ENCODE assay signal across 8 cellular contexts in genomic region chr1:74733616-74734484, GRCh38. TPM values are rescaled to one million over a fixed set of nuclear protein-coding genes. Genes with fewer than 3 reads are reported as not detected.
DNase-seq lines count a peak whose midpoint lies in the region; ATAC-seq lines count a peak whose summit lies in the region.

No MANE protein-coding gene starts in this region.

- H3K4me3 Mint-ChIP-seq in activated CD4-positive, alpha-beta memory T cell treated with anti-CD3 and anti-CD28 coated beads for 36 hours, result peak overlapping the region; percentile 87

- H3K36me3 Mint-ChIP-seq in activated CD4-positive, alpha-beta memory T cell treated with anti-CD3 and anti-CD28 coated beads for 36 hours, result peaks cover 32% of the 10 kb centered on the region

- H3K9me3 ChIP-seq in mucosa of rectum (ENCODE audit: control insufficient read depth in 2 of 2, low read length in 2 of 2), result no peaks in the 10 kb centered on the region

- peak overlapping the region; percentile 76 to 88 for H3K9ac ChIP-seq in mucosa of rectum (ENCODE audit: low read depth in 1 of 2, low read length in 2 of 2)

- peak overlapping the region; percentile 85 to 90 for H3K27ac ChIP-seq in mucosa of rectum (ENCODE audit: low read depth in 2 of 2, low read length in 2 of 2)
- H3K27ac ChIP-seq in urinary bladder (ENCODE audit: low read depth), result peak overlapping the region; percentile 76

- H3K4me1 ChIP-seq in mucosa of rectum (ENCODE audit: control insufficient read depth in 2 of 2, insufficient read depth in 2 of 2, low read length in 2 of 2), result peaks cover 12% of the 10 kb centered on the region in 2 donors
- peaks cover 2% of the 10 kb centered on the region for H3K4me1 ChIP-seq in urinary bladder (ENCODE audit: insufficient read depth)

- H3K27me3 Mint-ChIP-seq in activated CD4-positive, alpha-beta memory T cell treated with anti-CD3 and anti-CD28 coated beads for 36 hours, result no peaks in the 10 kb centered on the region

- POLR2A ChIA-PET in activated CD4-positive, alpha-beta memory T cell treated with anti-CD3 and anti-CD28 coated beads for 36 hours (lab: Charles Lee), result no interaction called here

- WGBS in urinary bladder, result 18% methylated on average over 11 of the region's 11 CpGs

- intact Hi-C loops in activated CD4-positive, alpha-beta memory T cell treated with anti-CD3 and anti-CD28 coated beads for 36 hours (cut with micrococcal nuclease), result loop anchor here (1.0 to 5.0 kb wide), 7 partner anchors 11 to 1053 kb away; partner anchors contain the start of genes FPGT, LRRIQ3 and RABGGTB

- H3K9me3 Mint-ChIP-seq in activated CD4-positive, alpha-beta memory T cell treated with anti-CD3 and anti-CD28 coated beads for 36 hours, result no peaks in the 10 kb centered on the region

- H3K27ac Mint-ChIP-seq in activated CD4-positive, alpha-beta memory T cell treated with anti-CD3 and anti-CD28 coated beads for 36 hours, result peak overlapping the region; percentile 94

- CTCF ChIA-PET in activated CD4-positive, alpha-beta memory T cell treated with anti-CD3 and anti-CD28 coated beads for 36 hours (lab: Charles Lee), result interaction anchor here (0.6 to 2.6 kb wide), 21 partner anchors 10 to 1449 kb away, joined by 3 to 18 read pairs (median 4); no protein-coding TSS in a partner anchor

- no peaks in the 10 kb centered on the region for H3K27me3 ChIP-seq in mucosa of rectum (ENCODE audit: control insufficient read depth in 2 of 2, insufficient read depth in 2 of 2, low read length in 2 of 2)

- H3K36me3 ChIP-seq in mucosa of rectum (ENCODE audit: control insufficient read depth in 2 of 2, insufficient read depth in 2 of 2, low read length in 2 of 2) (peaks cover 9 to 14% of the 10 kb centered on the region in 2 donors), urinary bladder (ENCODE audit: insufficient read depth) (peaks cover 3% of the 10 kb centered on the region)

- peaks cover 39% of the 10 kb centered on the region for H3K4me1 Mint-ChIP-seq in activated CD4-positive, alpha-beta memory T cell treated with anti-CD3 and anti-CD28 coated beads for 36 hours (ENCODE audit: low read depth)

- H3K4me3 ChIP-seq in mucosa of rectum (ENCODE audit: low read length in 2 of 2), result peak overlapping the region; percentile 98 to 99
- H3K4me3 ChIP-seq in urinary bladder (ENCODE audit: low read depth, low read length), result peak overlapping the region; percentile 59

- peak; percentile 52 for ATAC-seq in GM19467 (IDR thresholded peaks at IDR 0.05; ENCODE audit: unreplicated experiment)
- peak; percentile 35 for ATAC-seq in HG03558 (IDR thresholded peaks at IDR 0.05; ENCODE audit: extremely low read depth, unreplicated experiment)
- ATAC-seq in esophagus mucosa, result peak; percentile 78

- DNase-seq in DMS114 treated with DMSO at 0.1 percent for 48 hours (lab: John Stamatoyannopoulos, UW; ENCODE audit: unreplicated experiment), result peak; percentile 71
- peak; percentile 64 for DNase-seq in NCI-H460 (ENCODE audit: extremely low read depth, low read depth)
- DNase-seq in activated CD4-positive, alpha-beta memory T cell treated with anti-CD3 and anti-CD28 coated beads for 36 hours, result peak; percentile 43

RNA-seq across cellular contexts. Expression of gene TYW3, which starts 0.9 kb away (rescaled TPM):
- total RNA-seq in NCI-H460 (2014; rRNA removed; shearing (Covaris generic)), result 19.3 and 24.0 TPM in 2 replicates
- 24.0 and 26.4 TPM in 2 replicates for polyA plus RNA-seq in NCI-H460 (2014; cell fraction: nucleus; rRNA removed)
- 10 to 100 TPM; 29.0 to 30.3 TPM for total RNA-seq in activated CD4-positive, alpha-beta memory T cell treated with anti-CD3 and anti-CD28 coated beads for 36 hours
- 10.5 TPM for total RNA-seq in esophagus mucosa
- total RNA-seq in urinary bladder, result 23.6 TPM
- polyA plus RNA-seq in urinary bladder, result 18.8 TPM

RNA-seq across cellular contexts. Expression of gene CRYZ, which starts 1.0 kb away (rescaled TPM):
- 10.0 and 13.3 TPM in 2 replicates for total RNA-seq in NCI-H460 (2014; rRNA removed; shearing (Covaris generic))
- 17.2 and 28.0 TPM in 2 replicates for polyA plus RNA-seq in NCI-H460 (2014; cell fraction: nucleus; rRNA removed)
- 10 to 100 TPM; 22.0 to 22.5 TPM for total RNA-seq in activated CD4-positive, alpha-beta memory T cell treated with anti-CD3 and anti-CD28 coated beads for 36 hours
- total RNA-seq in esophagus mucosa (18.0 TPM), urinary bladder (51.4 TPM)
- 27.3 TPM for polyA plus RNA-seq in urinary bladder

Comparison
In these comparisons a context has a peak if more than half of its experiments do, and no peak if none do; other contexts are left out.
1. Peak in every context shown above with its lines: DNase-seq, ATAC-seq, H3K4me3 ChIP-seq and H3K27ac ChIP-seq.